Comparison of ENCODE assay signal across 24 cellular contexts in the genomic region with DNA sequence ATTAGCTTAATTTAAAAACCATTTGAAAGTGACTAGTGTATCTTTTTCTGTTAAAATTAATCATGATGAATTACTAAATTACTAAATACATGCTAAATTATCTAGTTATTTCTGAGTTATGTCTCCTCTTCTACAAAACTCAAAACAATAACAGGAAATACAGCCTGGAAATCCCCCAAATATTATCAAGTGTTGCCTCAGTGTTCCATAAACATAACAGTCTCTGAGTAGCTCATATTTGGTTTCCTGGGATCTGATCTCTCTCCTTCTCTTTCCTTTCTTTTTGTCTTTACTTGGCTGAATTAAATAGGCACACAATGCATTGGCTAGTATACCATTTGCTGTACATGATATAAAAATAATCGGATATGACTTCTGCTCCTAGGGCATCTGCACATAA.
"Had no signal": no experiment of that assay in that cellular context is flagged by ENCODE, and none has a peak within 500 bp of the region (broad histone marks: within the 10 kb centered on the region; RNA-seq: fewer than 3 reads in every experiment).

No MANE protein-coding gene starts in this region.

- H3K4me1 ChIP-seq: right atrium auricular region, right lobe of liver, transverse colon, upper lobe of left lung, vagina had no signal

- H3K4me3 Mint-ChIP-seq: mesothelial cell of epicardium; naive thymus-derived CD4-positive, alpha-beta T cell; natural killer cell treated with Interleukin-12 subunit alpha and Interleukin-12 subunit beta and Interleukin-15 and Interleukin-18, amount 100 ng/mL, for 72 hours; stimulated activated memory B cell treated with anti-CD40 and anti-IgM and Interleukin-4, amounts not matched to agents 10 μg/mL and 1 μg/mL and 100 μg/mL, for 72 hours; stimulated activated naive CD8-positive, alpha-beta T cell treated with anti-CD3 and anti-CD28 coated beads, Interleukin-15, amount 100 ng/mL, for 72 hours had no signal

- H3K27ac ChIP-seq: left ventricle myocardium inferior, right atrium auricular region, right lobe of liver, transverse colon, upper lobe of left lung, vagina had no signal

- H3K27me3 Mint-ChIP-seq: natural killer cell treated with Interleukin-12 subunit alpha and Interleukin-12 subunit beta and Interleukin-15 and Interleukin-18, amount 100 ng/mL, for 72 hours; progenitor cell of endocrine pancreas; stimulated activated memory B cell treated with anti-CD40 and anti-IgM and Interleukin-4, amounts not matched to agents 10 μg/mL and 1 μg/mL and 100 μg/mL, for 72 hours; stimulated activated naive CD8-positive, alpha-beta T cell treated with anti-CD3 and anti-CD28 coated beads, Interleukin-15, amount 100 ng/mL, for 72 hours had no signal

- H3K4me1 Mint-ChIP-seq: naive thymus-derived CD4-positive, alpha-beta T cell; stimulated activated memory B cell treated with anti-CD40 and anti-IgM and Interleukin-4, amounts not matched to agents 10 μg/mL and 1 μg/mL and 100 μg/mL, for 72 hours; stimulated activated naive CD8-positive, alpha-beta T cell treated with anti-CD3 and anti-CD28 coated beads, Interleukin-15, amount 100 ng/mL, for 72 hours had no signal

- H3K9me3 ChIP-seq: left ventricle myocardium inferior, mucosa of descending colon, ovary, right atrium auricular region, right lobe of liver, upper lobe of left lung, vagina had no signal

- H3K27ac Mint-ChIP-seq: mesothelial cell of epicardium; naive thymus-derived CD4-positive, alpha-beta T cell; natural killer cell treated with Interleukin-12 subunit alpha and Interleukin-12 subunit beta and Interleukin-15 and Interleukin-18, amount 100 ng/mL, for 72 hours; progenitor cell of endocrine pancreas; stimulated activated memory B cell treated with anti-CD40 and anti-IgM and Interleukin-4, amounts not matched to agents 10 μg/mL and 1 μg/mL and 100 μg/mL, for 72 hours; stimulated activated naive CD8-positive, alpha-beta T cell treated with anti-CD3 and anti-CD28 coated beads, Interleukin-15, amount 100 ng/mL, for 72 hours had no signal

- H3K4me2 ChIP-seq: smooth muscle cell had no signal

- H3K36me3 Mint-ChIP-seq: mesothelial cell of epicardium; naive thymus-derived CD4-positive, alpha-beta T cell; natural killer cell treated with Interleukin-12 subunit alpha and Interleukin-12 subunit beta and Interleukin-15 and Interleukin-18, amount 100 ng/mL, for 72 hours; stimulated activated memory B cell treated with anti-CD40 and anti-IgM and Interleukin-4, amounts not matched to agents 10 μg/mL and 1 μg/mL and 100 μg/mL, for 72 hours had no signal

- DNase-seq: hippocampal formation; left ventricle myocardium inferior; mesendoderm; mucosa of descending colon; naive thymus-derived CD4-positive, alpha-beta T cell; right lobe of liver; stimulated activated CD4-positive, alpha-beta T cell treated with anti-CD3 and anti-CD28 coated beads, Interleukin-1b, Interleukin-23, amount 100 ng/mL, for 48 hours; stimulated activated CD4-positive, alpha-beta T cell treated with anti-CD3 and anti-CD28 coated beads, Interleukin-2, amount 100 ng/mL, for 48 hours; stimulated activated CD4-positive, alpha-beta T cell treated with anti-CD3 and anti-CD28 coated beads, Interleukin-4, amount 100 ng/mL, for 4 hours; stimulated activated CD8-positive, alpha-beta memory T cell treated with anti-CD3 and anti-CD28 coated beads, Interleukin-4, amount 100 ng/mL, for 48 hours; stimulated activated naive CD4-positive, alpha-beta T cell treated with Interleukin-2 at 50 U/mL for 16 hours; stimulated activated naive CD8-positive, alpha-beta T cell treated with anti-CD3 and anti-CD28 coated beads, Interleukin-15, amount 100 ng/mL, for 72 hours; substantia nigra; transverse colon; upper lobe of left lung had no signal

- H3K36me3 ChIP-seq: left ventricle myocardium inferior, ovary, right atrium auricular region, right lobe of liver, transverse colon, upper lobe of left lung, vagina had no signal

- H3K27me3 ChIP-seq: ovary, right atrium auricular region, right lobe of liver, transverse colon, upper lobe of left lung, vagina had no signal

- H3K9me3 Mint-ChIP-seq: stimulated activated naive CD8-positive, alpha-beta T cell treated with anti-CD3 and anti-CD28 coated beads, Interleukin-15, amount 100 ng/mL, for 72 hours had no signal

- H3K4me3 ChIP-seq: left ventricle myocardium inferior, lung, mucosa of descending colon, ovary, right atrium auricular region, right lobe of liver, smooth muscle cell, transverse colon, upper lobe of left lung, vagina had no signal

- ATAC-seq: mucosa of descending colon; naive thymus-derived CD4-positive, alpha-beta T cell; natural killer cell treated with Interleukin-12 subunit alpha and Interleukin-12 subunit beta and Interleukin-15 and Interleukin-18, amount 100 ng/mL, for 72 hours; right lobe of liver; stimulated activated memory B cell treated with anti-CD40 and anti-IgM and Interleukin-4, amounts not matched to agents 10 μg/mL and 1 μg/mL and 100 μg/mL, for 72 hours; stimulated activated naive CD8-positive, alpha-beta T cell treated with anti-CD3 and anti-CD28 coated beads, Interleukin-15, amount 100 ng/mL, for 72 hours had no signal
